In the genomic region with DNA sequence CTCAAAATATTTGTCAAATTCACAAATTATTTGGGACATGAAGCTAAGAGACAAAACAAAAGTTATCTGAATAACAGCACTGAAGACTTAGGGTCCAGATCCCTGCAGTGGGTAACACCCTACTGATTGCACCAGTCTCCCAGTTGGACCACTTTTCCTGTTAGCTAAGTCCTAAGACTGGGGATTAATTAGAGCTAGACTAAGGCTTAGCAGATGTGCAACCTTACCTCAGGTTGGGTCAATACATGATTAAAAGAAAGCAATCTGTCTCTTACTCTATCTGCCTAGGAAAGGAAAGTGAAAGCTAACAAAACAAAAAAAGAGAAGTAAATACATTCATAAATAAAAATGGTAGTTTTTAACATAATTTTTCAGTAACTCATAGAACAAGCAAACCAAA, we compare ENCODE assay signal across 24 cellular contexts.
DNase-seq lines count a peak whose midpoint lies in the region; FAIRE-seq and TF ChIP-seq lines count a peak whose summit lies in the region.
"Had no signal": no experiment of that assay in that cellular context is flagged by ENCODE, and none has a peak within 500 bp of the region (broad histone marks: within the 10 kb centered on the region; RNA-seq: fewer than 3 reads in every experiment).

No MANE protein-coding gene starts in this region.

- H3K9ac ChIP-seq in HUES6 (ENCODE audit: low read length) (peak overlapping the region; percentile 66), SK-N-MC (ENCODE audit: insufficient read length) (no peak overlapping the region), neural progenitor cell (no peak overlapping the region)

- H3K4me1 ChIP-seq in HUES6 (ENCODE audit: control insufficient read depth, insufficient read depth, low read length) (peaks cover 24% of the 10 kb centered on the region), neural progenitor cell (peaks cover 16% of the 10 kb centered on the region)

- TF ChIP-seq CTCF in Calu3 (IDR thresholded peaks at IDR 0.05; ENCODE audit: unreplicated experiment): no peak
- TF ChIP-seq CTCF in neural progenitor cell (IDR thresholded peaks at IDR 0.05): no peak

- intact Hi-C loops in Calu3 (cut with micrococcal nuclease; ENCODE audit: unreplicated experiment): loop anchor here (5.0 kb wide), 1 partner anchor 787 kb away; no protein-coding TSS in a partner anchor

- no peaks in the 10 kb centered on the region for H3K27me3 ChIP-seq in HUES6 (ENCODE audit: control insufficient read depth, insufficient read depth, low read length)
- no peaks in the 10 kb centered on the region for H3K27me3 ChIP-seq in neural progenitor cell
- H3K27me3 ChIP-seq: foreskin keratinocyte, sigmoid colon had no signal

- POLR2A ChIA-PET in HEK293T (lab: Yijun Ruan, JAX): no interaction called here

- no peak overlapping the region for H3K4me2 ChIP-seq in neural progenitor cell

- no peak for DNase-seq in Calu3
- no peak for DNase-seq in SK-N-MC (ENCODE audit: low read depth, low spot score)
- peak; percentile 7 for DNase-seq in neural progenitor cell (ENCODE audit: low spot score)
- DNase-seq in NCI-H1930 (lab: John Stamatoyannopoulos, UW): no peak
- no peak for DNase-seq in HEK293T (ENCODE audit: extremely low spot score)
- no peak for DNase-seq in urothelium cell line (ENCODE audit: low spot score)
- DNase-seq in mesenteric fat pad (ENCODE audit: low spot score): no peak
- DNase-seq: activated CD4-positive, alpha-beta T cell treated with anti-CD3 and anti-CD28 coated beads for 48 hours; activated CD8-positive, alpha-beta memory T cell treated with anti-CD3 and anti-CD28 coated beads, Interleukin-2, amount 10 ng/mL, durations not matched to agents 7 days and 5 days; CD4-positive, alpha-beta memory T cell; cerebellar nuclear complex; DMS79 treated with DMSO at 0.1 percent for 48 hours; foreskin keratinocyte; immature natural killer cell; NCI-H1436; NCI-H524 treated with DMSO at 0.1 percent for 48 hours; nephron progenitor cell; SHP77; sigmoid colon; substantia nigra; T-cell had no signal

- H3K4me1 Mint-ChIP-seq in Calu3 (ENCODE audit: low read depth, unreplicated experiment): peaks cover 50% of the 10 kb centered on the region
- peaks cover 9% of the 10 kb centered on the region for H3K4me1 Mint-ChIP-seq in neural progenitor cell
- H3K4me1 Mint-ChIP-seq: activated CD8-positive, alpha-beta memory T cell treated with anti-CD3 and anti-CD28 coated beads, Interleukin-2, amount 10 ng/mL, durations not matched to agents 7 days and 5 days; CD4-positive, alpha-beta memory T cell; immature natural killer cell; T-cell had no signal

- H3K4me3 Mint-ChIP-seq in Calu3 (ENCODE audit: low read depth, unreplicated experiment) (no peak overlapping the region), neural progenitor cell (no peak overlapping the region)
- H3K4me3 Mint-ChIP-seq: activated CD8-positive, alpha-beta memory T cell treated with anti-CD3 and anti-CD28 coated beads, Interleukin-2, amount 10 ng/mL, durations not matched to agents 7 days and 5 days; activated naive CD8-positive, alpha-beta T cell; CD4-positive, alpha-beta memory T cell; immature natural killer cell; nephron progenitor cell; T-cell had no signal

- CTCF ChIA-PET in Calu3 (lab: Charles Lee) (no interaction called here), HEK293T (lab: Yijun Ruan, JAX) (no interaction called here)

- peak overlapping the region; percentile 60 for H3K27ac Mint-ChIP-seq in Calu3 (ENCODE audit: unreplicated experiment)
- H3K27ac Mint-ChIP-seq in neural progenitor cell: no peak overlapping the region
- H3K27ac Mint-ChIP-seq: activated CD8-positive, alpha-beta memory T cell treated with anti-CD3 and anti-CD28 coated beads, Interleukin-2, amount 10 ng/mL, durations not matched to agents 7 days and 5 days; activated naive CD8-positive, alpha-beta T cell; CD4-positive, alpha-beta memory T cell; immature natural killer cell; nephron progenitor cell; T-cell had no signal

- H3K36me3 Mint-ChIP-seq in Calu3 (ENCODE audit: insufficient read depth, unreplicated experiment) (peaks cover 5% of the 10 kb centered on the region), neural progenitor cell (no peaks in the 10 kb centered on the region)
- H3K36me3 Mint-ChIP-seq: activated CD8-positive, alpha-beta memory T cell treated with anti-CD3 and anti-CD28 coated beads, Interleukin-2, amount 10 ng/mL, durations not matched to agents 7 days and 5 days; activated naive CD8-positive, alpha-beta T cell; CD4-positive, alpha-beta memory T cell; immature natural killer cell; T-cell had no signal

- H3K79me2 ChIP-seq in neural progenitor cell (ENCODE audit: low read depth): no peaks in the 10 kb centered on the region

- H4K20me1 ChIP-seq in neural progenitor cell (ENCODE audit: low read depth): no peaks in the 10 kb centered on the region

- BruUV-seq in Calu3 (replicated peaks; lab: Mats Ljungman, UMichigan): no TSS peak

- H3K9me3 Mint-ChIP-seq in Calu3 (ENCODE audit: low read depth, unreplicated experiment): no peaks in the 10 kb centered on the region
- no peaks in the 10 kb centered on the region for H3K9me3 Mint-ChIP-seq in neural progenitor cell
- H3K9me3 Mint-ChIP-seq: nephron progenitor cell had no signal

- H3K9me3 ChIP-seq in HUES6 (ENCODE audit: control insufficient read depth, insufficient read depth, low read depth, low read length) (no peaks in the 10 kb centered on the region), SK-N-MC (ENCODE audit: low read depth, low read length) (no peaks in the 10 kb centered on the region), neural progenitor cell (ENCODE audit: low read depth) (no peaks in the 10 kb centered on the region)
- H3K9me3 ChIP-seq: sigmoid colon had no signal

- H3K4me3 ChIP-seq in HUES6 (ENCODE audit: low read depth, low read length) (no peak overlapping the region), SK-N-MC (peak overlapping the region; percentile 35), neural progenitor cell (no peak overlapping the region)
- H3K4me3 ChIP-seq: sigmoid colon had no signal

- H3K27ac ChIP-seq in HUES6 (ENCODE audit: low read depth, low read length) (peak overlapping the region; percentile 98), SK-N-MC (peak overlapping the region; percentile 81), neural progenitor cell (no peak overlapping the region)
- H3K27ac ChIP-seq: epithelial cell of prostate, foreskin keratinocyte, sigmoid colon had no signal

- FAIRE-seq in urothelium cell line (lab: Jason Lieb, UNC): no peak

- H3K36me3 ChIP-seq in HUES6 (ENCODE audit: control insufficient read depth, insufficient read depth, low read length) (no peaks in the 10 kb centered on the region), SK-N-MC (ENCODE audit: insufficient read depth, low read length) (no peaks in the 10 kb centered on the region), neural progenitor cell (no peaks in the 10 kb centered on the region)
- H3K36me3 ChIP-seq: sigmoid colon had no signal

- H3F3A ChIP-seq in neural progenitor cell (ENCODE audit: low read depth): no peaks in the 10 kb centered on the region

- H2AFZ ChIP-seq in neural progenitor cell (replicated peaks): no peak overlapping the region

- H3K27me3 Mint-ChIP-seq in Calu3 (ENCODE audit: unreplicated experiment) (no peaks in the 10 kb centered on the region), neural progenitor cell (ENCODE audit: insufficient read depth, low read depth) (no peaks in the 10 kb centered on the region)
- H3K27me3 Mint-ChIP-seq: activated CD8-positive, alpha-beta memory T cell treated with anti-CD3 and anti-CD28 coated beads, Interleukin-2, amount 10 ng/mL, durations not matched to agents 7 days and 5 days; activated naive CD8-positive, alpha-beta T cell; CD4-positive, alpha-beta memory T cell; T-cell had no signal

TF ChIP-seq in HEK293T, 16 proteins besides CTCF, POLR2A, EP300 and RAD21:
- TF ChIP-seq SUZ12 (IDR thresholded peaks at IDR 0.05): no peak
- TF ChIP-seq ELF4 (IDR thresholded peaks at IDR 0.05): no peak
- TF ChIP-seq SP1 (IDR thresholded peaks at IDR 0.05): no peak
- TF ChIP-seq TARDBP (IDR thresholded peaks at IDR 0.05): no peak
- no peak for TF ChIP-seq LEF1 (IDR thresholded peaks at IDR 0.05; ENCODE audit: borderline replicate concordance)
- TF ChIP-seq FOXA1 (IDR thresholded peaks at IDR 0.05): no peak
- no peak for TF ChIP-seq BHLHE40 (IDR thresholded peaks at IDR 0.05; ENCODE audit: borderline replicate concordance)
- no peak for TF ChIP-seq FOXM1 (IDR thresholded peaks at IDR 0.05; ENCODE audit: borderline replicate concordance)
- TF ChIP-seq HDGF (IDR thresholded peaks at IDR 0.05; ENCODE audit: borderline replicate concordance): no peak
- TF ChIP-seq L3MBTL2 (conservative IDR thresholded peaks at IDR 0.05): no peak
